Comparison of ENCODE assay signal across 18 cellular contexts in genomic region chr1:231232870-231233734, GRCh38. TPM values are rescaled to one million over a fixed set of nuclear protein-coding genes. Genes with fewer than 3 reads are reported as not detected.
A peak's percentile ranks its signal among the peaks of the same experiment; 100 is the strongest.
DNase-seq lines count a peak whose midpoint lies in the region; ATAC-seq and TF ChIP-seq lines count a peak whose summit lies in the region.
"Had no signal": no experiment of that assay in that cellular context is flagged by ENCODE, and none has a peak within 500 bp of the region (broad histone marks: within the 10 kb centered on the region; RNA-seq: fewer than 3 reads in every experiment).

No MANE protein-coding gene starts in this region.

- DNase-seq in GF-D8 (lab: John Stamatoyannopoulos, UW) (peak; percentile 50), right lobe of liver (peak in 1 of 3 donors; percentile 70), activated gamma-delta T cell (lab: John Stamatoyannopoulos, UW) (no peak), NCI-H524 (lab: John Stamatoyannopoulos, UW) (no peak), AG08396 (ENCODE audit: low spot score) (no peak)
- DNase-seq: activated CD8-positive, alpha-beta T cell treated with anti-CD3 and anti-CD28 coated beads for 36 hours; activated naive CD4-positive, alpha-beta T cell; DMS79 treated with DMSO at 0.1 percent for 48 hours; glutamatergic neuron; GOT3; left cardiac atrium; NCI-H446; uterus had no signal

- TF ChIP-seq CTCF in right lobe of liver (IDR thresholded peaks at IDR 0.05), result no peak

- H3K9me3 ChIP-seq in right lobe of liver, result no peaks in the 10 kb centered on the region
- H3K9me3 ChIP-seq: neutrophil, uterus had no signal

- peaks cover 0 to 64% (median 24%) of the 10 kb centered on the region in 4 donors for H3K4me1 ChIP-seq in right lobe of liver
- H3K4me1 ChIP-seq: uterus had no signal

- H3K27ac ChIP-seq in right lobe of liver, result peak overlapping the region in 2 of 3 donors; percentile 18 to 68
- H3K27ac ChIP-seq: HL-60, neutrophil, uterus had no signal

- H3K27me3 ChIP-seq in right lobe of liver, result no peaks in the 10 kb centered on the region
- H3K27me3 ChIP-seq: neutrophil, uterus had no signal

- H3K36me3 ChIP-seq in right lobe of liver, result peaks cover 0 to 27% (median 3%) of the 10 kb centered on the region in 4 donors
- H3K36me3 ChIP-seq: uterus had no signal

- 28% methylated on average over 13 of the region's 14 CpGs for WGBS in right lobe of liver (ENCODE audit: insufficient coverage, low coverage, low lambda C conversion rate, missing lambda C conversion rate)

- intact Hi-C loops in right lobe of liver (cut with DNase I), result no loop called here

- TF ChIP-seq POLR2A in right lobe of liver (IDR thresholded peaks at IDR 0.05), result no peak

- H3K4me3 ChIP-seq in right lobe of liver, result peak overlapping the region in 1 of 3 donors; percentile 15
- H3K4me3 ChIP-seq: uterus had no signal

- ATAC-seq in GM21529 (IDR thresholded peaks at IDR 0.05; ENCODE audit: unreplicated experiment), result peak; percentile 76
- peak; percentile 49 for ATAC-seq in HG03565 (IDR thresholded peaks at IDR 0.05; ENCODE audit: unreplicated experiment)
- ATAC-seq in right lobe of liver, result peak; percentile 82 to 92 (median 86)
- ATAC-seq in HG03039 (IDR thresholded peaks at IDR 0.05; ENCODE audit: unreplicated experiment), result no peak
- ATAC-seq: activated CD8-positive, alpha-beta T cell treated with anti-CD3 and anti-CD28 coated beads for 36 hours; left cardiac atrium had no signal

RNA-seq across cellular contexts. Expression of gene GNPAT, which starts 7.9 kb away (rescaled TPM):
- total RNA-seq in right lobe of liver, result 10 to 100 TPM; 18.5 to 24.3 (median 20.1) TPM
